In genomic region chr1:112862753-112863426, GRCh38 we compare ENCODE assay signal across 1 cellular context.
TF ChIP-seq lines count a peak whose summit lies in the region.

No MANE protein-coding gene starts in this region.

TF ChIP-seq in GM23338, 12 proteins besides CTCF, POLR2A, EP300 and RAD21 (continued from another document):
- TF ChIP-seq ZNF462 (CRISPR knock-in tag; IDR thresholded peaks at IDR 0.05) (no peak), STAT1 (IDR thresholded peaks at IDR 0.05; ENCODE audit: unreplicated experiment) (no peak), JUNB (IDR thresholded peaks at IDR 0.05; ENCODE audit: unreplicated experiment) (no peak), ETS1 (IDR thresholded peaks at IDR 0.05) (no peak), ZNF331 (CRISPR knock-in tag; IDR thresholded peaks at IDR 0.05; ENCODE audit: low read depth) (no peak), EZH2 (IDR thresholded peaks at IDR 0.05; ENCODE audit: low read depth, unreplicated experiment) (no peak), POLR2AphosphoS5 (IDR thresholded peaks at IDR 0.05; ENCODE audit: low read depth) (no peak), NANOG (IDR thresholded peaks at IDR 0.05; ENCODE audit: borderline replicate concordance) (no peak)
- TF ChIP-seq, protein P1, sequence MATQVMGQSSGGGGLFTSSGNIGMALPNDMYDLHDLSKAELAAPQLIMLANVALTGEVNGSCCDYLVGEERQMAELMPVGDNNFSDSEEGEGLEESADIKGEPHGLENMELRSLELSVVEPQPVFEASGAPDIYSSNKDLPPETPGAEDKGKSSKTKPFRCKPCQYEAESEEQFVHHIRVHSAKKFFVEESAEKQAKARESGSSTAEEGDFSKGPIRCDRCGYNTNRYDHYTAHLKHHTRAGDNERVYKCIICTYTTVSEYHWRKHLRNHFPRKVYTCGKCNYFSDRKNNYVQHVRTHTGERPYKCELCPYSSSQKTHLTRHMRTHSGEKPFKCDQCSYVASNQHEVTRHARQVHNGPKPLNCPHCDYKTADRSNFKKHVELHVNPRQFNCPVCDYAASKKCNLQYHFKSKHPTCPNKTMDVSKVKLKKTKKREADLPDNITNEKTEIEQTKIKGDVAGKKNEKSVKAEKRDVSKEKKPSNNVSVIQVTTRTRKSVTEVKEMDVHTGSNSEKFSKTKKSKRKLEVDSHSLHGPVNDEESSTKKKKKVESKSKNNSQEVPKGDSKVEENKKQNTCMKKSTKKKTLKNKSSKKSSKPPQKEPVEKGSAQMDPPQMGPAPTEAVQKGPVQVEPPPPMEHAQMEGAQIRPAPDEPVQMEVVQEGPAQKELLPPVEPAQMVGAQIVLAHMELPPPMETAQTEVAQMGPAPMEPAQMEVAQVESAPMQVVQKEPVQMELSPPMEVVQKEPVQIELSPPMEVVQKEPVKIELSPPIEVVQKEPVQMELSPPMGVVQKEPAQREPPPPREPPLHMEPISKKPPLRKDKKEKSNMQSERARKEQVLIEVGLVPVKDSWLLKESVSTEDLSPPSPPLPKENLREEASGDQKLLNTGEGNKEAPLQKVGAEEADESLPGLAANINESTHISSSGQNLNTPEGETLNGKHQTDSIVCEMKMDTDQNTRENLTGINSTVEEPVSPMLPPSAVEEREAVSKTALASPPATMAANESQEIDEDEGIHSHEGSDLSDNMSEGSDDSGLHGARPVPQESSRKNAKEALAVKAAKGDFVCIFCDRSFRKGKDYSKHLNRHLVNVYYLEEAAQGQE (IDR thresholded peaks at IDR 0.05; ENCODE audit: unreplicated experiment), result no peak
